ENCODE assay signal across 8 cellular contexts in the genomic region with DNA sequence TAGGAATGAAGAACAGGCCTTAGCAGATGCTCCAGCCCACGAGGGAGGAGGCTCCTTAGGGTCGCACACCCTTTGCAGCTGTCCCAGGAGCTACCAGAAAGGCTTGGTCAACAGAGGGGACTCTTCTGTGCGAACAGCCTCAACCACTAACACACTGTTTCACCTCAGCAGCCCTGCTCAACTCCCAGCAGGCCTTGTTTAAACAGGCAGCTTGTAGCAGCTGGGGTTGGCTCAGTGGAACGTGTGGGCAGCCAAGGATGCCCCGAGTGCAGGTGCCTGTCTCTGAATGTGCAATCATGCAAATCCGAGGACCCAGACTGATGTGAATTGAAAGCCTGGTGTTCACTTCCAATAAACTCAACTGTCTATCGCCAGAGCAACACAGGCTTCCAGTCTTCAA.
DNase-seq lines count a peak whose midpoint lies in the region; ATAC-seq and TF ChIP-seq lines count a peak whose summit lies in the region.

No MANE protein-coding gene starts in this region.

- peak; percentile 85 for DNase-seq in activated CD4-positive, alpha-beta memory T cell treated with anti-CD3 and anti-CD28 coated beads for 36 hours
- no peak for DNase-seq in activated CD4-positive, alpha-beta memory T cell treated with anti-CD3 and anti-CD28 coated beads, Interleukin-2, amount 10 ng/mL, durations not matched to agents 7 days and 5 days
- DNase-seq in NCI-H2171 (lab: John Stamatoyannopoulos, UW) (peak; percentile 33), hepatic stellate cell (ENCODE audit: low spot score) (no peak), HEK293T (ENCODE audit: extremely low spot score) (no peak), OCI-M1 (lab: John Stamatoyannopoulos, UW) (no peak)
- peak; percentile 76 for DNase-seq in stimulated activated CD4-positive, alpha-beta T cell treated with anti-CD3 and anti-CD28 coated beads, Interleukin-1b, Interleukin-23, amount 100 ng/mL, for 48 hours

- peak overlapping the region; percentile 96 for H3K27ac Mint-ChIP-seq in activated CD4-positive, alpha-beta memory T cell treated with anti-CD3 and anti-CD28 coated beads for 36 hours
- H3K27ac Mint-ChIP-seq in activated CD4-positive, alpha-beta memory T cell treated with anti-CD3 and anti-CD28 coated beads, Interleukin-2, amount 10 ng/mL, durations not matched to agents 7 days and 5 days = no peak overlapping the region

- peaks cover 41% of the 10 kb centered on the region for H3K4me1 Mint-ChIP-seq in activated CD4-positive, alpha-beta memory T cell treated with anti-CD3 and anti-CD28 coated beads for 36 hours (ENCODE audit: low read depth)
- peaks cover 8% of the 10 kb centered on the region for H3K4me1 Mint-ChIP-seq in activated CD4-positive, alpha-beta memory T cell treated with anti-CD3 and anti-CD28 coated beads, Interleukin-2, amount 10 ng/mL, durations not matched to agents 7 days and 5 days

- H3K4me3 Mint-ChIP-seq in activated CD4-positive, alpha-beta memory T cell treated with anti-CD3 and anti-CD28 coated beads for 36 hours = no peak overlapping the region
- no peak overlapping the region for H3K4me3 Mint-ChIP-seq in activated CD4-positive, alpha-beta memory T cell treated with anti-CD3 and anti-CD28 coated beads, Interleukin-2, amount 10 ng/mL, durations not matched to agents 7 days and 5 days

- H3K9me3 Mint-ChIP-seq in activated CD4-positive, alpha-beta memory T cell treated with anti-CD3 and anti-CD28 coated beads for 36 hours = peaks cover 22% of the 10 kb centered on the region
- peaks cover 18% of the 10 kb centered on the region for H3K9me3 Mint-ChIP-seq in activated CD4-positive, alpha-beta memory T cell treated with anti-CD3 and anti-CD28 coated beads, Interleukin-2, amount 10 ng/mL, durations not matched to agents 7 days and 5 days

- H3K27me3 Mint-ChIP-seq in activated CD4-positive, alpha-beta memory T cell treated with anti-CD3 and anti-CD28 coated beads for 36 hours = no peaks in the 10 kb centered on the region
- H3K27me3 Mint-ChIP-seq in activated CD4-positive, alpha-beta memory T cell treated with anti-CD3 and anti-CD28 coated beads, Interleukin-2, amount 10 ng/mL, durations not matched to agents 7 days and 5 days = no peaks in the 10 kb centered on the region

- peaks cover 5% of the 10 kb centered on the region for H3K36me3 Mint-ChIP-seq in activated CD4-positive, alpha-beta memory T cell treated with anti-CD3 and anti-CD28 coated beads for 36 hours
- peaks cover 7% of the 10 kb centered on the region for H3K36me3 Mint-ChIP-seq in activated CD4-positive, alpha-beta memory T cell treated with anti-CD3 and anti-CD28 coated beads, Interleukin-2, amount 10 ng/mL, durations not matched to agents 7 days and 5 days (ENCODE audit: low read depth)

- POLR2A ChIA-PET in activated CD4-positive, alpha-beta memory T cell treated with anti-CD3 and anti-CD28 coated beads for 36 hours (lab: Charles Lee) = interaction anchor here (0.7 to 1.4 kb wide), 6 partner anchors 32 to 223 kb away, joined by 3 to 12 read pairs (median 3); no protein-coding TSS in a partner anchor
- POLR2A ChIA-PET in activated CD4-positive, alpha-beta memory T cell treated with anti-CD3 and anti-CD28 coated beads, Interleukin-2, amount 10 ng/mL, durations not matched to agents 7 days and 5 days (lab: Charles Lee) = no interaction called here
- POLR2A ChIA-PET in HEK293T (lab: Yijun Ruan, JAX) = no interaction called here

- CTCF ChIA-PET in activated CD4-positive, alpha-beta memory T cell treated with anti-CD3 and anti-CD28 coated beads for 36 hours (lab: Charles Lee) = interaction anchor here (0.9 to 1.2 kb wide), 2 partner anchors 65 to 74 kb away, joined by 3 to 5 read pairs; no protein-coding TSS in a partner anchor
- CTCF ChIA-PET in activated CD4-positive, alpha-beta memory T cell treated with anti-CD3 and anti-CD28 coated beads, Interleukin-2, amount 10 ng/mL, durations not matched to agents 7 days and 5 days (lab: Charles Lee) = no interaction called here
- CTCF ChIA-PET in HEK293T (lab: Yijun Ruan, JAX) = no interaction called here

- intact Hi-C loops in activated CD4-positive, alpha-beta memory T cell treated with anti-CD3 and anti-CD28 coated beads for 36 hours (cut with micrococcal nuclease) = loop anchor here (1.0 to 2.0 kb wide), 6 partner anchors 32 to 176 kb away; no protein-coding TSS in a partner anchor

- ATAC-seq in HG02798 (IDR thresholded peaks at IDR 0.05; ENCODE audit: poor library complexity, unreplicated experiment) = peak; percentile 97

TF ChIP-seq in HEK293T, 16 proteins besides CTCF, POLR2A, EP300 and RAD21:
- no peak for TF ChIP-seq FOXA1 (IDR thresholded peaks at IDR 0.05)
- no peak for TF ChIP-seq SP1 (IDR thresholded peaks at IDR 0.05)
- TF ChIP-seq SUZ12 (IDR thresholded peaks at IDR 0.05) = no peak
- no peak for TF ChIP-seq BHLHE40 (IDR thresholded peaks at IDR 0.05; ENCODE audit: borderline replicate concordance)
- TF ChIP-seq HDGF (IDR thresholded peaks at IDR 0.05; ENCODE audit: borderline replicate concordance) = no peak
- no peak for TF ChIP-seq ARNT (IDR thresholded peaks at IDR 0.05)
- TF ChIP-seq CTBP1 (IDR thresholded peaks at IDR 0.05; ENCODE audit: borderline replicate concordance) = no peak
- TF ChIP-seq NFRKB (IDR thresholded peaks at IDR 0.05) = no peak
- no peak for TF ChIP-seq L3MBTL2 (conservative IDR thresholded peaks at IDR 0.05)

Comparison
In these comparisons a context has a peak if more than half of its experiments do, and no peak if none do; other contexts are left out.
1. DNase-seq: peak in activated CD4-positive, alpha-beta memory T cell treated with anti-CD3 and anti-CD28 coated beads for 36 hours (single experiment), NCI-H2171 (single experiment) and stimulated activated CD4-positive, alpha-beta T cell treated with anti-CD3 and anti-CD28 coated beads, Interleukin-1b, Interleukin-23, amount 100 ng/mL, for 48 hours (single experiment); none in activated CD4-positive, alpha-beta memory T cell treated with anti-CD3 and anti-CD28 coated beads, Interleukin-2, amount 10 ng/mL, durations not matched to agents 7 days and 5 days (single experiment), hepatic stellate cell (single experiment), HEK293T (single experiment) and OCI-M1 (single experiment).